Comparison of ENCODE assay signal across 19 cellular contexts in genomic region chr10:59301067-59301674, GRCh38.
"Had no signal": no experiment of that assay in that cellular context is flagged by ENCODE, and none has a peak within 500 bp of the region (broad histone marks: within the 10 kb centered on the region; RNA-seq: fewer than 3 reads in every experiment).

No MANE protein-coding gene starts in this region.

- H3K4me3 ChIP-seq: colonic mucosa, heart right ventricle, smooth muscle cell, thoracic aorta, transverse colon had no signal

- H3K27ac ChIP-seq: colonic mucosa, heart right ventricle, thoracic aorta, transverse colon had no signal

- H3K36me3 ChIP-seq: colonic mucosa, heart right ventricle, thoracic aorta, transverse colon had no signal

- H3K4me1 Mint-ChIP-seq: natural killer cell had no signal

- H3K27ac Mint-ChIP-seq: endodermal cell, mesothelial cell of epicardium, natural killer cell had no signal

- DNase-seq: cerebellar nuclear complex; colonic mucosa; dermis blood vessel endothelial cell; effector CD4-positive, alpha-beta T cell; endodermal cell; erythroblast; foreskin melanocyte; heart right ventricle; hypothalamus; kidney glomerular epithelial cell; natural killer cell; right cardiac atrium; stimulated activated CD4-positive, alpha-beta T cell treated with anti-CD3 and anti-CD28 coated beads, Interleukin-2, amount 100 ng/mL, for 48 hours; stimulated activated naive CD8-positive, alpha-beta T cell treated with anti-CD3 and anti-CD28 coated beads, Interleukin-15, Interleukin-2, amounts not matched to agents 100 U/mL and 50 U/mL, for 24 hours; transverse colon had no signal

- H3K27me3 ChIP-seq: colonic mucosa, heart right ventricle, transverse colon had no signal

- H3K4me2 ChIP-seq: smooth muscle cell had no signal

- H3K9me3 Mint-ChIP-seq: endodermal cell, mesothelial cell of epicardium had no signal

- H3K4me3 Mint-ChIP-seq: endodermal cell, mesothelial cell of epicardium, natural killer cell, neural crest cell had no signal

- H3K36me3 Mint-ChIP-seq: mesothelial cell of epicardium, natural killer cell had no signal

- H3K4me1 ChIP-seq: colonic mucosa, transverse colon had no signal

- H3K9me3 ChIP-seq: colonic mucosa, heart right ventricle, thoracic aorta, transverse colon had no signal
